Comparison of ENCODE assay signal across 8 cellular contexts in the genomic region with DNA sequence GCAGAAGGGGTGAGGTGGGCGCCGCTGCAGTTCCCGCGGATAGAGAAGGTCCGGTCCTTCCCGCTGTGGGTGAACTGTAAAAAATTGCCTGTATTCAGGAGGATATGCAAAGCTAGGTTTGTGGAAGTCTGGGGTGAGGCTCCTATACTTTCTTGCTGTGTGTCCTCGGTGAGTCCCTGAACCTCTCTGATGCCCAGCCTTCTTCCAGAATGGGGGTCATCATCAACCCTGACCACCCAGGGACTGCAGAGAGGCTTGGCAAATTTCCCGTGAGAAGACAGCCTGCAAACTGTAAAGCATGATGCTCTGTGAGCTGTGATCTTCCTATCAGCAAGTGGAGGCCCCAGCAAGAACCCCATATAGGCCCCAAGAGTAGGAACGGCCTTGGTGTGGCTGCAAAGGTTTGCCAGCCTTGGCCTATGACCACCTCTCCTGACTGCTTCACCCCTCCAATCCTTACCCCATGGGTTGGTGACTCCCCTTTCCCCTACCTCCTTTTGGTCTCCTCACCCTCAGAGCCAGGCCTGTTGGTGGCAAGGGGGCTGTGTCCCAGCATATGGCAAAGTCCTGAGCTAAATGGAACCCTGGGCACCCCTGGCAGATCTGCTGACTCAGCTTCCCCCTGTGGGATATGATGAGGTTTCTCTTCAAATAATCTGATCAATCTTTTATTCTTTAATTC. TPM values are rescaled to one million over a fixed set of nuclear protein-coding genes. Genes with fewer than 3 reads are reported as not detected.
A peak's percentile ranks its signal among the peaks of the same experiment; 100 is the strongest.
DNase-seq lines count a peak whose midpoint lies in the region; ATAC-seq and TF ChIP-seq lines count a peak whose summit lies in the region.

No MANE protein-coding gene starts in this region.

- peak overlapping the region; percentile 99 for H2AFZ ChIP-seq in IMR-90 (replicated peaks; ENCODE audit: low read length, poor library complexity)
- H2AFZ ChIP-seq in mammary epithelial cell (ENCODE audit: low read depth, low read length): peak overlapping the region; percentile 90

- H2BK20ac ChIP-seq in IMR-90 (ENCODE audit: low read depth, low read length): no peak overlapping the region

- H3K79me2 ChIP-seq in mammary epithelial cell (ENCODE audit: insufficient read depth, low read length): peaks cover 45% of the 10 kb centered on the region

- dilution Hi-C loops in IMR-90 (cut with HindIII; ENCODE audit: low sequenced_read_pairs, unreplicated experiment): loop anchor here (25.0 kb wide), 1 partner anchor 481 kb away; the partner anchor contains the start of gene SLC25A51
- dilution Hi-C loops in mammary epithelial cell (cut with HindIII; ENCODE audit: low sequenced_read_pairs): no loop called here

- peak overlapping the region; percentile 73 for H4K91ac ChIP-seq in IMR-90 (ENCODE audit: insufficient read depth, low read depth, low read length)

- peak overlapping the region; percentile 78 for H3K4ac ChIP-seq in IMR-90 (ENCODE audit: low read depth, low read length)

- H3K4me3 Mint-ChIP-seq in naive B cell: peak overlapping the region; percentile 83 to 99 (median 94)

- no peak overlapping the region for H2BK15ac ChIP-seq in IMR-90 (ENCODE audit: low read depth, low read length)

- peaks cover 0 to 2% (median 0%) of the 10 kb centered on the region in 7 donors for H3K9me3 Mint-ChIP-seq in naive B cell

- H3K36me3 Mint-ChIP-seq in naive B cell: peaks cover 6 to 7% of the 10 kb centered on the region in 2 donors

- H4K8ac ChIP-seq in IMR-90 (ENCODE audit: low read depth in 2 of 2, low read length in 2 of 2): peak overlapping the region; percentile 58 to 82; a peak in 3 of 4 replicates

- H3K23ac ChIP-seq in IMR-90 (ENCODE audit: low read depth, low read length): peak overlapping the region; percentile 86; the same call in 1 of the 2 replicates

- no peak for TF ChIP-seq CTCF in IMR-90 (conservative IDR thresholded peaks at IDR 0.05; ENCODE audit: low read depth, low read length)
- no peak for TF ChIP-seq CTCF in mammary epithelial cell (conservative IDR thresholded peaks at IDR 0.05 in 1 of 2, IDR thresholded peaks at IDR 0.05 in 1 of 2; ENCODE audit: extremely low read depth in 1 of 2, insufficient read depth in 1 of 2, low read depth in 1 of 2, low read length in 2 of 2)

- DNase-seq in IMR-90 (no peak), mammary epithelial cell (no peak), naive B cell (no peak), SHP77 treated with DMSO at 0.1 percent for 48 hours (lab: John Stamatoyannopoulos, UW) (no peak), epidermal melanocyte (ENCODE audit: insufficient read length, low spot score) (no peak)

- peak overlapping the region; percentile 37; the same call in 1 of the 2 replicates for H3K18ac ChIP-seq in IMR-90 (ENCODE audit: low read depth, low read length)

- intact Hi-C loops in IMR-90 (cut with micrococcal nuclease) (no loop called here), mammary epithelial cell (cut with micrococcal nuclease) (loop anchor here (2.0 to 10.0 kb wide), 3 partner anchors 22 to 908 kb away; partner anchors contain the start of genes FRMPD1 and POLR1E)

- peak; percentile 11 for ATAC-seq in GM18498 (IDR thresholded peaks at IDR 0.05; ENCODE audit: unreplicated experiment)
- peak; percentile 1; the same call in 1 of the 2 replicates for ATAC-seq in IMR-90 (ENCODE audit: low read depth)
- peak; percentile 10 to 29 for ATAC-seq in naive B cell (ENCODE audit: low read depth in 2 of 2)
- no peak for ATAC-seq in GM19397 (IDR thresholded peaks at IDR 0.05; ENCODE audit: unreplicated experiment)
- ATAC-seq in HG03457 (IDR thresholded peaks at IDR 0.05; ENCODE audit: unreplicated experiment): no peak

- peak overlapping the region; percentile 99 for H2AK9ac ChIP-seq in IMR-90 (replicated peaks; ENCODE audit: low read depth, low read length, poor library complexity)

- POLR2A ChIA-PET in IMR-90 (lab: Charles Lee; ENCODE audit: unreplicated experiment): interaction anchor here (1.0 kb wide), 1 partner anchor 457 kb away, joined by 4 read pairs; no protein-coding TSS in a partner anchor

- CTCF ChIA-PET in IMR-90 (lab: Yijun Ruan, JAX): interaction anchor here (0.6 kb wide), 1 partner anchor 25 kb away, joined by 4 read pairs; no protein-coding TSS in a partner anchor
- CTCF ChIA-PET in mammary epithelial cell (lab: Charles Lee; ENCODE audit: low non-redundant PET): no interaction called here

- no peaks in the 10 kb centered on the region for H3K27me3 ChIP-seq in IMR-90 (ENCODE audit: control insufficient read depth, insufficient read depth, low read length)
- H3K27me3 ChIP-seq in mammary epithelial cell (ENCODE audit: insufficient read depth, low read length): no peaks in the 10 kb centered on the region

- H3K36me3 ChIP-seq in IMR-90 (ENCODE audit: control insufficient read depth, insufficient read depth, low read length) (peaks cover 20% of the 10 kb centered on the region), mammary epithelial cell (ENCODE audit: insufficient read depth, low read length) (peaks cover 13% of the 10 kb centered on the region)

- H3K4me2 ChIP-seq in IMR-90 (ENCODE audit: low read depth, low read length) (peak overlapping the region; percentile 94), mammary epithelial cell (ENCODE audit: insufficient read depth, low read depth, low read length) (peak overlapping the region; percentile 85)

- no peaks in the 10 kb centered on the region for H3K9me3 ChIP-seq in IMR-90 (ENCODE audit: control insufficient read depth, insufficient read depth, low read length)
- H3K9me3 ChIP-seq in mammary epithelial cell (replicated peaks; ENCODE audit: insufficient read depth, low read length): no peaks in the 10 kb centered on the region

- peak overlapping the region; percentile 82; the same call in 1 of the 2 replicates for H3K56ac ChIP-seq in IMR-90 (ENCODE audit: extremely low read depth, insufficient read depth, low read length)

- peaks cover 16 to 24% (median 17%) of the 10 kb centered on the region in 3 donors for H3K4me1 Mint-ChIP-seq in naive B cell

- H3K4me3 ChIP-seq in IMR-90 (ENCODE audit: insufficient read depth, low read depth, low read length): peak overlapping the region; percentile 83
- peak overlapping the region; percentile 68 to 73 (median 72) for H3K4me3 ChIP-seq in mammary epithelial cell (replicated peaks in 1 of 3; ENCODE audit: insufficient read depth in 1 of 3, low read depth in 2 of 3, low read length in 3 of 3)

- no peaks in the 10 kb centered on the region; the same call in 1 of the 2 replicates for H4K20me1 ChIP-seq in IMR-90 (ENCODE audit: insufficient read depth, low read length)
- H4K20me1 ChIP-seq in mammary epithelial cell (ENCODE audit: insufficient read depth, low read length): no peaks in the 10 kb centered on the region

- peaks cover 10% of the 10 kb centered on the region for H3K9me1 ChIP-seq in IMR-90 (ENCODE audit: insufficient read depth, low read length)

- peaks cover 6 to 14% (median 11%) of the 10 kb centered on the region in 3 donors for H3K27me3 Mint-ChIP-seq in naive B cell

- H3K27ac Mint-ChIP-seq in naive B cell: peak overlapping the region; percentile 17 to 92 (median 70)

- TF ChIP-seq POLR2A in IMR-90 (IDR thresholded peaks at IDR 0.05; ENCODE audit: low read depth, low read length): no peak

- H3K27ac ChIP-seq in IMR-90 (ENCODE audit: insufficient read depth, low read length): peak overlapping the region; percentile 57
- peak overlapping the region; percentile 25 for H3K27ac ChIP-seq in mammary epithelial cell (ENCODE audit: insufficient read depth, low read depth, low read length)

- in situ Hi-C loops in IMR-90 (cut with MboI; ENCODE audit: low sequenced_read_pairs) (no loop called here), mammary epithelial cell (cut with MboI; ENCODE audit: low sequenced_read_pairs in 2 of 2) (loop anchor here in 1 of 2 donors (25.0 kb wide), 1 partner anchor 331 kb away; the partner anchor contains the start of gene SHB)

- WGBS in IMR-90 (ENCODE audit: extremely low coverage in 2 of 2, insufficient read length in 1 of 2), 2 experiments: no CpG with 5 or more reads among the region's 9 CpGs
- 67% methylated on average over 3 of the region's 9 CpGs for WGBS in mammary epithelial cell (ENCODE audit: low coverage, missing lambda C conversion rate)

- peak overlapping the region; percentile 50 for H2BK120ac ChIP-seq in IMR-90 (ENCODE audit: low read depth, low read length)

- peak overlapping the region; percentile 89 for H3K14ac ChIP-seq in IMR-90 (replicated peaks; ENCODE audit: low read depth, low read length)

- TF ChIP-seq RAD21 in IMR-90 (IDR thresholded peaks at IDR 0.05; ENCODE audit: low read length): no peak

- peak overlapping the region; percentile 66 for H2AK5ac ChIP-seq in IMR-90 (ENCODE audit: low read depth, low read length)

- BruUV-seq in IMR-90 (replicated peaks; lab: Mats Ljungman, UMichigan): no TSS peak
- no TSS peak for BruUV-seq in mammary epithelial cell (replicated peaks; lab: Mats Ljungman, UMichigan)

- H2BK5ac ChIP-seq in IMR-90 (ENCODE audit: low read depth, low read length, poor library complexity, severe bottlenecking): peak overlapping the region; percentile 69

- peaks cover 16 to 41% of the 10 kb centered on the region in 2 experiments for H3K79me1 ChIP-seq in IMR-90 (ENCODE audit: low read depth in 1 of 2, low read length in 2 of 2)

- H3K4me1 ChIP-seq in IMR-90 (ENCODE audit: control insufficient read depth, insufficient read depth, low read length) (peaks cover 9% of the 10 kb centered on the region), mammary epithelial cell (ENCODE audit: insufficient read depth, low read length) (no peaks in the 10 kb centered on the region)

- H4K5ac ChIP-seq in IMR-90 (ENCODE audit: low read depth, low read length): peak overlapping the region; percentile 48; the same call in 1 of the 2 replicates

- H3K9ac ChIP-seq in IMR-90 (ENCODE audit: low read depth, low read length) (peak overlapping the region; percentile 77), mammary epithelial cell (ENCODE audit: insufficient read depth, low read length) (peak overlapping the region; percentile 60)

TF ChIP-seq in IMR-90, 13 proteins besides CTCF, POLR2A, EP300 and RAD21:
- TF ChIP-seq MAFK (IDR thresholded peaks at IDR 0.05; ENCODE audit: low read depth, low read length): peak; percentile 95
- TF ChIP-seq CHD1 (IDR thresholded peaks at IDR 0.05; ENCODE audit: low read depth, low read length): no peak

RNA-seq across cellular contexts. Expression of gene ALDH1B1, which starts 0.8 kb away (rescaled TPM):
- 37.2 and 37.6 TPM in 2 replicates for total RNA-seq in IMR-90 (2012; rRNA removed)
- 27.2 and 29.6 TPM in 2 replicates for polyA plus RNA-seq in IMR-90 (2012; rRNA removed)
- polyA plus RNA-seq in IMR-90 (2012; cell fraction: cytosol; rRNA removed): 17.3 and 24.3 TPM in 2 replicates
- 8.2 and 8.4 TPM in 2 replicates for polyA plus RNA-seq in IMR-90 (2012; cell fraction: nucleus; rRNA removed; ENCODE audit: low replicate concordance)
- total RNA-seq in mammary epithelial cell: 10 to 100 TPM; 30.0 to 69.8 TPM
- polyA plus RNA-seq in mammary epithelial cell: 35.3 TPM
- 37.9 TPM for polyA minus RNA-seq in mammary epithelial cell
- polyA plus RNA-seq in naive B cell (ENCODE audit: low read depth in 6 of 6): 1 to 10 TPM in 5 of 6 donors, not detected in 1; 2.7 to 8.2 (median 7.4) TPM

RNA-seq across cellular contexts. Expression of gene IGFBPL1, which starts 31.0 kb away (rescaled TPM):
- total RNA-seq in IMR-90 (2012; rRNA removed) (under 0.01 TPM in 1 of 2 replicates, not detected in the other), mammary epithelial cell (not detected)
- polyA plus RNA-seq in IMR-90 (2012; rRNA removed) (not detected in 2 replicates), mammary epithelial cell (0.11 TPM), naive B cell (ENCODE audit: low read depth in 6 of 6) (not detected)
- polyA plus RNA-seq in IMR-90 (2012; cell fraction: cytosol; rRNA removed): not detected in 2 replicates
- polyA plus RNA-seq in IMR-90 (2012; cell fraction: nucleus; rRNA removed; ENCODE audit: low replicate concordance): not detected in 2 replicates
- not detected for polyA minus RNA-seq in mammary epithelial cell

Comparison
In these comparisons a context has a peak if more than half of its experiments do, and no peak if none do; other contexts are left out.
1. ATAC-seq: peak in GM18498 (single experiment), IMR-90 (single experiment) and naive B cell (2 of 2); none in GM19397 (single experiment) and HG03457 (single experiment).